Comparison of ENCODE assay signal across 24 cellular contexts in genomic region chr1:143553627-143554026, GRCh38.
"Had no signal": no experiment of that assay in that cellular context is flagged by ENCODE, and none has a peak within 500 bp of the region (broad histone marks: within the 10 kb centered on the region; RNA-seq: fewer than 3 reads in every experiment).

No MANE protein-coding gene starts in this region.

- H3K9me3 Mint-ChIP-seq: stimulated activated memory B cell treated with anti-CD40 and anti-IgM and Interleukin-4, amounts not matched to agents 10 μg/mL and 1 μg/mL and 100 μg/mL, for 72 hours; type B pancreatic cell had no signal

- H3K27me3 Mint-ChIP-seq: stimulated activated memory B cell treated with anti-CD40 and anti-IgM and Interleukin-4, amounts not matched to agents 10 μg/mL and 1 μg/mL and 100 μg/mL, for 72 hours; stimulated activated naive CD8-positive, alpha-beta T cell treated with anti-CD3 and anti-CD28 coated beads, Interleukin-15, Interleukin-2, amounts not matched to agents 100 ng/mL and 50 ng/mL, for 24 hours; type B pancreatic cell had no signal

- DNase-seq: stimulated activated CD4-positive, alpha-beta T cell treated with anti-CD3 and anti-CD28 coated beads, Interleukin-2, amount 100 ng/mL, for 48 hours; stimulated activated CD4-positive, alpha-beta T cell treated with anti-CD3 and anti-CD28 coated beads, Interleukin-4, amount 100 ng/mL, for 1 hour; stimulated activated CD4-positive, alpha-beta T cell treated with anti-CD3 and anti-CD28 coated beads, Interleukin-4, amount 100 ng/mL, for 24 hours; stimulated activated CD4-positive, alpha-beta T cell treated with anti-CD3 and anti-CD28 coated beads, Interleukin-4, amount 100 ng/mL, for 4 hours; stimulated activated CD8-positive, alpha-beta memory T cell treated with anti-CD3 and anti-CD28 coated beads, Interleukin-4, amount 100 ng/mL, for 48 hours; stimulated activated naive B cell treated with anti-CD40 and anti-IgM and Interleukin-4, amounts not matched to agents 10 μg/mL and 1 μg/mL and 100 μg/mL, for 72 hours; stimulated activated naive CD4-positive, alpha-beta T cell; stimulated activated naive CD4-positive, alpha-beta T cell treated with Interleukin-2 at 50 U/mL for 16 hours; stimulated activated naive CD8-positive, alpha-beta T cell treated with anti-CD3 and anti-CD28 coated beads, Interleukin-15, amount 100 ng/mL, for 72 hours; stimulated activated naive CD8-positive, alpha-beta T cell treated with anti-CD3 and anti-CD28 coated beads, Interleukin-15, Interleukin-2, amounts not matched to agents 100 U/mL and 50 U/mL, for 24 hours; stomach; substantia nigra; testis; thyroid gland; tibial artery; transverse colon; trophoblast cell; upper lobe of left lung; upper lobe of right lung; uterus had no signal

- H3K27ac Mint-ChIP-seq: stimulated activated effector memory CD8-positive, alpha-beta T cell treated with anti-CD3 and anti-CD28 coated beads, Interleukin-12 subunit alpha, Interleukin-12 subunit beta, amount 100 ng/mL, for 72 hours; stimulated activated memory B cell treated with anti-CD40 and anti-IgM and Interleukin-4, amounts not matched to agents 10 μg/mL and 1 μg/mL and 100 μg/mL, for 72 hours; stimulated activated naive B cell treated with anti-CD40 and anti-IgM and Interleukin-4, amounts not matched to agents 10 μg/mL and 1 μg/mL and 100 μg/mL, for 72 hours; stimulated activated naive CD8-positive, alpha-beta T cell treated with anti-CD3 and anti-CD28 coated beads, Interleukin-15, amount 100 ng/mL, for 72 hours; stimulated activated naive CD8-positive, alpha-beta T cell treated with anti-CD3 and anti-CD28 coated beads, Interleukin-15, Interleukin-2, amounts not matched to agents 100 ng/mL and 50 ng/mL, for 24 hours; type B pancreatic cell had no signal

- H3K36me3 Mint-ChIP-seq: stimulated activated effector memory CD8-positive, alpha-beta T cell treated with anti-CD3 and anti-CD28 coated beads, Interleukin-12 subunit alpha, Interleukin-12 subunit beta, amount 100 ng/mL, for 72 hours; stimulated activated memory B cell treated with anti-CD40 and anti-IgM and Interleukin-4, amounts not matched to agents 10 μg/mL and 1 μg/mL and 100 μg/mL, for 72 hours; stimulated activated naive B cell treated with anti-CD40 and anti-IgM and Interleukin-4, amounts not matched to agents 10 μg/mL and 1 μg/mL and 100 μg/mL, for 72 hours; type B pancreatic cell had no signal

- H3K4me3 Mint-ChIP-seq: stimulated activated effector memory CD8-positive, alpha-beta T cell treated with anti-CD3 and anti-CD28 coated beads, Interleukin-12 subunit alpha, Interleukin-12 subunit beta, amount 100 ng/mL, for 72 hours; stimulated activated memory B cell treated with anti-CD40 and anti-IgM and Interleukin-4, amounts not matched to agents 10 μg/mL and 1 μg/mL and 100 μg/mL, for 72 hours; stimulated activated naive B cell treated with anti-CD40 and anti-IgM and Interleukin-4, amounts not matched to agents 10 μg/mL and 1 μg/mL and 100 μg/mL, for 72 hours; stimulated activated naive CD8-positive, alpha-beta T cell treated with anti-CD3 and anti-CD28 coated beads, Interleukin-15, amount 100 ng/mL, for 72 hours; stimulated activated naive CD8-positive, alpha-beta T cell treated with anti-CD3 and anti-CD28 coated beads, Interleukin-15, Interleukin-2, amounts not matched to agents 100 ng/mL and 50 ng/mL, for 24 hours; type B pancreatic cell had no signal

- H3K4me1 Mint-ChIP-seq: stimulated activated effector memory CD8-positive, alpha-beta T cell treated with anti-CD3 and anti-CD28 coated beads, Interleukin-12 subunit alpha, Interleukin-12 subunit beta, amount 100 ng/mL, for 72 hours; stimulated activated memory B cell treated with anti-CD40 and anti-IgM and Interleukin-4, amounts not matched to agents 10 μg/mL and 1 μg/mL and 100 μg/mL, for 72 hours; stimulated activated naive B cell treated with anti-CD40 and anti-IgM and Interleukin-4, amounts not matched to agents 10 μg/mL and 1 μg/mL and 100 μg/mL, for 72 hours; stimulated activated naive CD8-positive, alpha-beta T cell treated with anti-CD3 and anti-CD28 coated beads, Interleukin-15, amount 100 ng/mL, for 72 hours had no signal
